ENCODE assay signal across 33 cellular contexts in the genomic region with DNA sequence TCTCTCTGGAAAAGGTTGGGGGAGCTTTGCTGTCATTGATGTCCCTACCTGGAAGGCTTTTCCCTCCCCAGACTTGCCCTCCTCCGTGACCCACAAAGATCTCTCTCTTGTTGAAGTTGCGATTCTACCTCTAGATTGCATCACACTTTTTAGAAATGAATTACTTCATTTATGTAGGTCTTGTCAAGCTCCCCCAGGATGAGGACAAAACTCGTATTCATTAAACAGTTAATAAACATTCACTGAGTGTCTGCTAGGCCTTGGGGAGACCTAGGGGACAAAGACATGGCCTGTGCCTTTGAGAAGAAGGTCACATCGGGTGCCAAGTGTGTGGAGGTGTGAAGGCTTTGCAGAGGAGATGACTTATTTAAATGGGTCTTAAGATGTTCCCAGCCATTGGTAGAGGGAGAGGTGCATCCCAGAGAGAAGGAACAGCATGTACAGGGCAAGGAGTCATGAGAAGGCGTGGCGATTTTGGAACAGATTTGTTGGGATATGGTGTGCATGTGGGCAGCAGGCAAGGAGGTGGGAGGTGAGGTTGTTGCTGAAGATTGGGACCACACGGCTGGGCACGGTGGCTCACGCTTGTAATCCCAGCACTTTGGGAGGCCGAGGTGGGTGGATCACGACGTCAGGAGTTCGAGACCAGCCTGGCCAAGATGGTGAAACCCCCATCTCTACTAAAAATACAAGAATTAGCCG. TPM values are rescaled to one million over a fixed set of nuclear protein-coding genes. Genes with fewer than 3 reads are reported as not detected.
DNase-seq lines count a peak whose midpoint lies in the region; ATAC-seq lines count a peak whose summit lies in the region.
"Had no signal": no experiment of that assay in that cellular context is flagged by ENCODE, and none has a peak within 500 bp of the region (broad histone marks: within the 10 kb centered on the region; RNA-seq: fewer than 3 reads in every experiment).

No MANE protein-coding gene starts in this region.

- no peak overlapping the region for H2AK5ac ChIP-seq in mesenchymal stem cell (ENCODE audit: low read length, severe bottlenecking)

- no peaks in the 10 kb centered on the region for H4K20me1 ChIP-seq in BLaER1 treated with 17β-estradiol and CSF1 and Interleukin-3, amounts not matched to agents 10 nM and 100 nM

- no peaks in the 10 kb centered on the region for H3K9me3 ChIP-seq in BLaER1 treated with 17β-estradiol and CSF1 and Interleukin-3, amounts not matched to agents 10 nM and 100 nM (replicated peaks in 1 of 11)
- no peaks in the 10 kb centered on the region for H3K9me3 ChIP-seq in mesenchymal stem cell (ENCODE audit: control insufficient read depth, low read length)
- H3K9me3 ChIP-seq: adrenal gland, esophagus squamous epithelium, gastroesophageal sphincter, left ventricle myocardium inferior, ovary, spleen, tibial nerve had no signal

- H3K4me1 ChIP-seq in BLaER1 treated with 17β-estradiol and CSF1 and Interleukin-3, amounts not matched to agents 10 nM and 100 nM: peaks cover 38 to 92% (median 84%) of the 10 kb centered on the region in 10 experiments
- H3K4me1 ChIP-seq in mesenchymal stem cell (ENCODE audit: control insufficient read depth, insufficient read depth, low read depth, low read length): peaks cover 20% of the 10 kb centered on the region

- no peak for ATAC-seq in activated T-helper 17 cell treated with anti-CD3 and anti-CD28 coated beads, Interleukin-2, amount 50 U/mL, for 72 hours (replicated peaks)
- ATAC-seq in naive thymus-derived CD8-positive, alpha-beta T cell: no peak
- ATAC-seq in HG02885 (IDR thresholded peaks at IDR 0.05; ENCODE audit: poor library complexity, unreplicated experiment): no peak
- ATAC-seq: CD8-positive, alpha-beta T cell; gastroesophageal sphincter; HCT116; naive thymus-derived CD4-positive, alpha-beta T cell had no signal

- peak overlapping the region; percentile 45 for H4K8ac ChIP-seq in mesenchymal stem cell (ENCODE audit: low read length)

- H2BK5ac ChIP-seq in mesenchymal stem cell (ENCODE audit: low read depth, low read length, poor library complexity, severe bottlenecking): no peak overlapping the region

- peaks cover 25% of the 10 kb centered on the region for H3K4me1 Mint-ChIP-seq in T-helper 1 cell treated with Interleukin-12 subunit alpha and Interleukin-12 subunit beta and Interleukin-4 antibody, amounts not matched to agents 30 μg/mL and 1 μg/mL, for 36 hours (ENCODE audit: low read depth)
- H3K4me1 Mint-ChIP-seq in activated T-helper 17 cell treated with anti-CD3 and anti-CD28 coated beads, Interleukin-2, amount 50 U/mL, for 72 hours: peaks cover 23% of the 10 kb centered on the region
- peaks cover 0 to 8% (median 3%) of the 10 kb centered on the region in 4 donors for H3K4me1 Mint-ChIP-seq in naive thymus-derived CD8-positive, alpha-beta T cell

- H3K27me3 ChIP-seq in BLaER1 treated with 17β-estradiol and CSF1 and Interleukin-3, amounts not matched to agents 10 nM and 100 nM: no peaks in the 10 kb centered on the region
- H3K27me3 ChIP-seq in mesenchymal stem cell (ENCODE audit: control insufficient read depth in 1 of 2, insufficient read depth in 1 of 2, low read length in 2 of 2): no peaks in the 10 kb centered on the region
- H3K27me3 ChIP-seq: adrenal gland, esophagus squamous epithelium, gastroesophageal sphincter, ovary, spleen, tibial nerve had no signal

- H3K4ac ChIP-seq in mesenchymal stem cell (ENCODE audit: low read depth in 1 of 2, low read length in 2 of 2): peak overlapping the region in 1 of 2 experiments; percentile 3

- no peak overlapping the region for H3K4me3 ChIP-seq in BLaER1 treated with 17β-estradiol and CSF1 and Interleukin-3, amounts not matched to agents 10 nM and 100 nM
- H3K4me3 ChIP-seq in mesenchymal stem cell (ENCODE audit: insufficient read depth in 1 of 2, low read depth in 1 of 2, low read length in 2 of 2): no peak overlapping the region
- H3K4me3 ChIP-seq: adrenal gland, coronary artery, esophagus squamous epithelium, gastroesophageal sphincter, left ventricle myocardium inferior, ovary, PC-9, spleen, tibial nerve had no signal

- DNase-seq in T-helper 1 cell (no peak), mesenchymal stem cell (no peak), NCI-H510A treated with DMSO at 0.1 percent for 48 hours (lab: John Stamatoyannopoulos, UW) (no peak)
- DNase-seq in naive thymus-derived CD8-positive, alpha-beta T cell: no peak
- DNase-seq: activated CD4-positive, alpha-beta T cell treated with anti-CD3 and anti-CD28 coated beads, Interleukin-2, amount 10 ng/mL, durations not matched to agents 7 days and 5 days; CD8-positive, alpha-beta T cell; DMS53; endodermal cell; esophagus squamous epithelium; hypothalamus; left ventricle myocardium inferior; naive thymus-derived CD4-positive, alpha-beta T cell; NCI-H1105 treated with DMSO at 0.1 percent for 48 hours; NCI-H2081; NCI-H226; ovary; PC-9; SHP77; spleen; stimulated activated CD4-positive, alpha-beta T cell treated with anti-CD3 and anti-CD28 coated beads, Interleukin-4, amount 100 ng/mL, for 1 hour; stimulated activated naive CD4-positive, alpha-beta T cell treated with Interleukin-2 at 50 U/mL for 16 hours had no signal

- peak overlapping the region; percentile 1 for H3K4me3 Mint-ChIP-seq in T-helper 1 cell treated with Interleukin-12 subunit alpha and Interleukin-12 subunit beta and Interleukin-4 antibody, amounts not matched to agents 30 μg/mL and 1 μg/mL, for 36 hours
- H3K4me3 Mint-ChIP-seq in activated T-helper 17 cell treated with anti-CD3 and anti-CD28 coated beads, Interleukin-2, amount 50 U/mL, for 72 hours: peak overlapping the region; percentile 9
- no peak overlapping the region for H3K4me3 Mint-ChIP-seq in naive thymus-derived CD8-positive, alpha-beta T cell
- H3K4me3 Mint-ChIP-seq: activated CD4-positive, alpha-beta T cell treated with anti-CD3 and anti-CD28 coated beads, Interleukin-2, amount 10 ng/mL, durations not matched to agents 7 days and 5 days; CD8-positive, alpha-beta T cell; endodermal cell; mesothelial cell of epicardium had no signal

- H2BK15ac ChIP-seq in mesenchymal stem cell (ENCODE audit: low read depth, poor library complexity, severe bottlenecking): peak overlapping the region; percentile 85

- peak overlapping the region in 1 of 2 experiments; percentile 92 for H3K18ac ChIP-seq in mesenchymal stem cell (ENCODE audit: low read depth in 1 of 2, low read length in 2 of 2)

- H3K4me2 ChIP-seq in BLaER1 treated with 17β-estradiol and CSF1 and Interleukin-3, amounts not matched to agents 10 nM and 100 nM: peak overlapping the region in 9 of 11 experiments; percentile 33 to 94 (median 91); a peak in 17 of 22 replicates
- no peak overlapping the region for H3K4me2 ChIP-seq in mesenchymal stem cell (ENCODE audit: low read length, poor library complexity, severe bottlenecking)
- H3K4me2 ChIP-seq: PC-9 had no signal

- H3K27ac ChIP-seq in BLaER1 treated with 17β-estradiol and CSF1 and Interleukin-3, amounts not matched to agents 10 nM and 100 nM: no peak overlapping the region
- H3K27ac ChIP-seq in mesenchymal stem cell (ENCODE audit: low read length, poor library complexity, severe bottlenecking): no peak overlapping the region
- H3K27ac ChIP-seq: 22Rv1, coronary artery, PC-9, spleen, tibial nerve, VCaP had no signal

- no peaks in the 10 kb centered on the region for H3K79me1 ChIP-seq in mesenchymal stem cell (replicated peaks; ENCODE audit: low read length, poor library complexity, severe bottlenecking)

- H3K9ac ChIP-seq in BLaER1 treated with 17β-estradiol and CSF1 and Interleukin-3, amounts not matched to agents 10 nM and 100 nM: no peak overlapping the region
- no peak overlapping the region for H3K9ac ChIP-seq in mesenchymal stem cell (ENCODE audit: low read length)

- POLR2A ChIA-PET in naive thymus-derived CD8-positive, alpha-beta T cell (lab: Charles Lee): no interaction called here

- H2AFZ ChIP-seq in mesenchymal stem cell (ENCODE audit: low read depth, low read length): no peak overlapping the region
- H2AFZ ChIP-seq: PC-9 had no signal

- WGBS in mesenchymal stem cell: 93% methylated on average over 13 of the region's 14 CpGs

- peak overlapping the region; percentile 7 to 57 for H2BK12ac ChIP-seq in mesenchymal stem cell (ENCODE audit: low read length in 2 of 2)

- peak overlapping the region; percentile 83 for H4K91ac ChIP-seq in mesenchymal stem cell (ENCODE audit: low read length)

- peaks cover 15% of the 10 kb centered on the region for H3K27me3 Mint-ChIP-seq in T-helper 1 cell treated with Interleukin-12 subunit alpha and Interleukin-12 subunit beta and Interleukin-4 antibody, amounts not matched to agents 30 μg/mL and 1 μg/mL, for 36 hours (ENCODE audit: low read depth)
- no peaks in the 10 kb centered on the region for H3K27me3 Mint-ChIP-seq in activated T-helper 17 cell treated with anti-CD3 and anti-CD28 coated beads, Interleukin-2, amount 50 U/mL, for 72 hours
- peaks cover 0 to 10% (median 1%) of the 10 kb centered on the region in 5 donors for H3K27me3 Mint-ChIP-seq in naive thymus-derived CD8-positive, alpha-beta T cell

- H3K14ac ChIP-seq in mesenchymal stem cell (ENCODE audit: low read length in 2 of 2): no peak overlapping the region

- peaks cover 1% of the 10 kb centered on the region for H3K36me3 Mint-ChIP-seq in T-helper 1 cell treated with Interleukin-12 subunit alpha and Interleukin-12 subunit beta and Interleukin-4 antibody, amounts not matched to agents 30 μg/mL and 1 μg/mL, for 36 hours (ENCODE audit: low read depth)
- H3K36me3 Mint-ChIP-seq in activated T-helper 17 cell treated with anti-CD3 and anti-CD28 coated beads, Interleukin-2, amount 50 U/mL, for 72 hours (ENCODE audit: low read depth): no peaks in the 10 kb centered on the region
- H3K36me3 Mint-ChIP-seq in naive thymus-derived CD8-positive, alpha-beta T cell: no peaks in the 10 kb centered on the region
- H3K36me3 Mint-ChIP-seq: CD8-positive, alpha-beta T cell; mesothelial cell of epicardium had no signal

- no peak overlapping the region for H3K23ac ChIP-seq in mesenchymal stem cell (ENCODE audit: low read length in 2 of 2)

- H3K36me3 ChIP-seq in BLaER1 treated with 17β-estradiol and CSF1 and Interleukin-3, amounts not matched to agents 10 nM and 100 nM: no peaks in the 10 kb centered on the region
- no peaks in the 10 kb centered on the region for H3K36me3 ChIP-seq in mesenchymal stem cell (ENCODE audit: control insufficient read depth in 1 of 2, insufficient read depth in 2 of 2, low read depth in 1 of 2, low read length in 2 of 2)
- H3K36me3 ChIP-seq: adrenal gland, esophagus squamous epithelium, gastroesophageal sphincter, left ventricle myocardium inferior, ovary, spleen, tibial nerve had no signal

- H2BK120ac ChIP-seq in mesenchymal stem cell (ENCODE audit: low read depth, low read length): peak overlapping the region; percentile 36

- peak overlapping the region; percentile 12 for H3K27ac Mint-ChIP-seq in T-helper 1 cell treated with Interleukin-12 subunit alpha and Interleukin-12 subunit beta and Interleukin-4 antibody, amounts not matched to agents 30 μg/mL and 1 μg/mL, for 36 hours
- no peak overlapping the region for H3K27ac Mint-ChIP-seq in activated T-helper 17 cell treated with anti-CD3 and anti-CD28 coated beads, Interleukin-2, amount 50 U/mL, for 72 hours
- no peak overlapping the region for H3K27ac Mint-ChIP-seq in naive thymus-derived CD8-positive, alpha-beta T cell
- H3K27ac Mint-ChIP-seq: CD8-positive, alpha-beta T cell; endodermal cell; mesothelial cell of epicardium had no signal

- no peaks in the 10 kb centered on the region for H3K9me3 Mint-ChIP-seq in T-helper 1 cell treated with Interleukin-12 subunit alpha and Interleukin-12 subunit beta and Interleukin-4 antibody, amounts not matched to agents 30 μg/mL and 1 μg/mL, for 36 hours
- no peaks in the 10 kb centered on the region for H3K9me3 Mint-ChIP-seq in activated T-helper 17 cell treated with anti-CD3 and anti-CD28 coated beads, Interleukin-2, amount 50 U/mL, for 72 hours
- H3K9me3 Mint-ChIP-seq in naive thymus-derived CD8-positive, alpha-beta T cell: no peaks in the 10 kb centered on the region
- H3K9me3 Mint-ChIP-seq: activated CD4-positive, alpha-beta T cell treated with anti-CD3 and anti-CD28 coated beads, Interleukin-2, amount 10 ng/mL, durations not matched to agents 7 days and 5 days; CD8-positive, alpha-beta T cell; endodermal cell; mesothelial cell of epicardium; naive thymus-derived CD4-positive, alpha-beta T cell had no signal

RNA-seq across cellular contexts. Expression of gene YWHAQ, which starts 9.8 kb away (rescaled TPM):
- total RNA-seq in activated T-helper 17 cell treated with anti-CD3 and anti-CD28 coated beads, Interleukin-2, amount 50 U/mL, for 72 hours: 100 to 1,000 TPM; 283 TPM
- 317 TPM for polyA plus RNA-seq in mesenchymal stem cell (2013, experiment 1 of 2)
- polyA plus RNA-seq in mesenchymal stem cell (2013, experiment 2 of 2): 324 TPM
- 100 to 1,000 TPM in 1 of 2 experiments, 10 to 100 TPM in 1; 99.2 to 113 TPM for total RNA-seq in naive thymus-derived CD8-positive, alpha-beta T cell
- 100 to 1,000 TPM; 195 to 348 (median 236) TPM for polyA plus RNA-seq in naive thymus-derived CD8-positive, alpha-beta T cell

Comparison
In these comparisons a context has a peak if more than half of its experiments do, and no peak if none do; other contexts are left out.
1. H3K4me3 Mint-ChIP-seq: peak in T-helper 1 cell treated with Interleukin-12 subunit alpha and Interleukin-12 subunit beta and Interleukin-4 antibody, amounts not matched to agents 30 μg/mL and 1 μg/mL, for 36 hours (single experiment) and activated T-helper 17 cell treated with anti-CD3 and anti-CD28 coated beads, Interleukin-2, amount 50 U/mL, for 72 hours (single experiment); none in naive thymus-derived CD8-positive, alpha-beta T cell (0 of 10).